Comparison of ENCODE assay signal across 8 cellular contexts in genomic region chr5:10760033-10760975, GRCh38. TPM values are rescaled to one million over a fixed set of nuclear protein-coding genes. Genes with fewer than 3 reads are reported as not detected.
DNase-seq lines count a peak whose midpoint lies in the region; ATAC-seq, FAIRE-seq and TF ChIP-seq lines count a peak whose summit lies in the region.

No MANE protein-coding gene starts in this region.

- H3K4me1 ChIP-seq in rectal smooth muscle tissue (ENCODE audit: control insufficient read depth, insufficient read depth, low read length) = peaks cover 6% of the 10 kb centered on the region

- H3K4me3 ChIP-seq in astrocyte of the cerebellum (ENCODE audit: low read depth, low read length) = peak overlapping the region; percentile 52
- H3K4me3 ChIP-seq in rectal smooth muscle tissue (ENCODE audit: low read length) = peak overlapping the region; percentile 71

- H3K27me3 ChIP-seq in rectal smooth muscle tissue (ENCODE audit: control insufficient read depth, insufficient read depth, low read length) = no peaks in the 10 kb centered on the region

- no peak overlapping the region for H3K9ac ChIP-seq in rectal smooth muscle tissue (ENCODE audit: low read length)

- ATAC-seq in GM21423 (IDR thresholded peaks at IDR 0.05; ENCODE audit: unreplicated experiment) = peak; percentile 25

- in situ Hi-C loops in astrocyte of the cerebellum (cut with HindIII; ENCODE audit: low sequenced_read_pairs) = no loop called here

- H3K36me3 ChIP-seq in rectal smooth muscle tissue (ENCODE audit: control insufficient read depth, insufficient read depth, low read length) = no peaks in the 10 kb centered on the region

- peak overlapping the region; percentile 73 for H3K27ac ChIP-seq in rectal smooth muscle tissue (ENCODE audit: low read depth, low read length)

- peak; percentile 70 for DNase-seq in Daoy (ENCODE audit: low read depth)
- DNase-seq in HS-5 (ENCODE audit: low read depth) = peak; percentile 49
- peak; percentile 73 for DNase-seq in OCI-M1 (lab: John Stamatoyannopoulos, UW)
- no peak for DNase-seq in astrocyte of the cerebellum (ENCODE audit: low read depth)
- DNase-seq in hippocampal formation (lab: John Stamatoyannopoulos, UW) = peak; percentile 34 to 46
- DNase-seq in GM19239 (ENCODE audit: insufficient read length, low spot score) = no peak

- no peak for TF ChIP-seq CTCF in astrocyte of the cerebellum (IDR thresholded peaks at IDR 0.05; ENCODE audit: low read depth, low read length, missing control alignments)

- no peak for FAIRE-seq in GM19239 (lab: Jason Lieb, UNC)

RNA-seq across cellular contexts. Expression of gene DAP, which starts 0.7 kb away (rescaled TPM):
- 19.1 and 19.9 TPM in 2 replicates for total RNA-seq in Daoy (2014; rRNA removed; shearing (Covaris generic))

Comparison
In these comparisons a context has a peak if more than half of its experiments do, and no peak if none do; other contexts are left out.
1. DNase-seq: peak in Daoy (single experiment), HS-5 (single experiment), OCI-M1 (single experiment) and hippocampal formation (2 of 2); none in astrocyte of the cerebellum (single experiment) and GM19239 (single experiment).